Comparison of ENCODE assay signal across 13 cellular contexts in genomic region chr2:68716948-68717661, GRCh38. TPM values are rescaled to one million over a fixed set of nuclear protein-coding genes. Genes with fewer than 3 reads are reported as not detected.
A peak's percentile ranks its signal among the peaks of the same experiment; 100 is the strongest.
DNase-seq lines count a peak whose midpoint lies in the region; ATAC-seq, FAIRE-seq and TF ChIP-seq lines count a peak whose summit lies in the region.
"Had no signal": no experiment of that assay in that cellular context is flagged by ENCODE, and none has a peak within 500 bp of the region (broad histone marks: within the 10 kb centered on the region; RNA-seq: fewer than 3 reads in every experiment).

No MANE protein-coding gene starts in this region.

- no peaks in the 10 kb centered on the region for H3K27me3 ChIP-seq in BLaER1 treated with 17β-estradiol and CSF1 and Interleukin-3, amounts not matched to agents 10 nM and 100 nM
- H3K27me3 ChIP-seq in Loucy (ENCODE audit: insufficient read depth, low read length, poor library complexity, severe bottlenecking) = no peaks in the 10 kb centered on the region
- H3K27me3 ChIP-seq in GM12878 (replicated peaks in 1 of 2; ENCODE audit: control insufficient read depth in 2 of 2, insufficient read depth in 2 of 2, low read length in 1 of 2) = no peaks in the 10 kb centered on the region
- H3K27me3 ChIP-seq in dorsolateral prefrontal cortex = peaks cover 0 to 7% (median 0%) of the 10 kb centered on the region in 45 donors
- H3K27me3 ChIP-seq: MG63 had no signal

- no peak overlapping the region for H3K4me3 ChIP-seq in BLaER1 treated with 17β-estradiol and CSF1 and Interleukin-3, amounts not matched to agents 10 nM and 100 nM
- H3K4me3 ChIP-seq in Loucy (ENCODE audit: low read length, poor library complexity, severe bottlenecking) (peak overlapping the region; percentile 14), GM12878 (no peak overlapping the region), dorsolateral prefrontal cortex (no peak overlapping the region)
- H3K4me3 ChIP-seq: MG63 had no signal

- in situ Hi-C loops in GM12878 (cut with MboI) = no loop called here

- TF ChIP-seq RAD21 in GM12878 (IDR thresholded peaks at IDR 0.05; ENCODE audit: insufficient read depth, low read depth, low read length) = no peak

- BruUV-seq in GM12878 (replicated peaks; lab: Mats Ljungman, UMichigan) = no TSS peak

- H3K9ac ChIP-seq in BLaER1 treated with 17β-estradiol and CSF1 and Interleukin-3, amounts not matched to agents 10 nM and 100 nM = no peak overlapping the region
- H3K9ac ChIP-seq in Loucy (ENCODE audit: low read depth, low read length, poor library complexity, severe bottlenecking) (no peak overlapping the region), GM12878 (ENCODE audit: control insufficient read depth, insufficient read depth, low read length) (no peak overlapping the region)

- POLR2A ChIA-PET in GM12878 (lab: Charles Lee) = no interaction called here

- no peaks in the 10 kb centered on the region for H3K79me2 ChIP-seq in Loucy (ENCODE audit: insufficient read depth, low read length)
- H3K79me2 ChIP-seq in GM12878 (ENCODE audit: control insufficient read depth, insufficient read depth, low read length) = no peaks in the 10 kb centered on the region

- intact Hi-C loops in GM12878 (cut with micrococcal nuclease; ENCODE audit: unreplicated experiment) (loop anchor here (5.0 kb wide), 1 partner anchor 65 kb away; no protein-coding TSS in a partner anchor), dorsolateral prefrontal cortex (cut with DNase I) (loop anchor here in 1 of 2 donors (10.0 kb wide), 1 partner anchor 252 kb away; the partner anchor contains the start of genes APLF and FBXO48)

- DNase-seq in GM12878 (ENCODE audit: low read depth, low spot score) (no peak), omental fat pad (ENCODE audit: low spot score) (no peak), dorsolateral prefrontal cortex (no peak), hippocampal formation (lab: John Stamatoyannopoulos, UW) (no peak)
- DNase-seq: effector CD4-positive, alpha-beta T cell; GF-D8; islet precursor cell; MG63 had no signal

- CTCF ChIA-PET in GM12878 (lab: Yijun Ruan, JAX) = interaction anchor here (0.8 to 9.9 kb wide), 8 partner anchors 8 to 258 kb away, joined by 3 to 173 read pairs (median 7); partner anchors contain the start of genes APLF and FBXO48

- no peak for FAIRE-seq in GM12878 (lab: Jason Lieb, UNC)
- FAIRE-seq: frontal cortex had no signal

- H3K4me1 ChIP-seq in BLaER1 treated with 17β-estradiol and CSF1 and Interleukin-3, amounts not matched to agents 10 nM and 100 nM = peaks cover 62 to 76% (median 67%) of the 10 kb centered on the region in 10 experiments
- peaks cover 63% of the 10 kb centered on the region for H3K4me1 ChIP-seq in Loucy (ENCODE audit: insufficient read depth, low read length, poor library complexity, severe bottlenecking)
- peaks cover 46% of the 10 kb centered on the region for H3K4me1 ChIP-seq in GM12878 (ENCODE audit: control insufficient read depth, insufficient read depth, low read length)

- RAD21 ChIA-PET in GM12878 (lab: Charles Lee; ENCODE audit: unreplicated experiment) = interaction anchor here (1.2 to 4.0 kb wide), 6 partner anchors 8 to 254 kb away, joined by 4 to 17 read pairs (median 8); partner anchors contain the start of genes APLF and FBXO48

- H3K9me2 ChIP-seq in Loucy (replicated peaks; ENCODE audit: low read depth, low read length) = no peaks in the 10 kb centered on the region

- H3K9me3 ChIP-seq in BLaER1 treated with 17β-estradiol and CSF1 and Interleukin-3, amounts not matched to agents 10 nM and 100 nM (replicated peaks in 1 of 11) = peaks cover 0 to 22% (median 9%) of the 10 kb centered on the region in 11 experiments; a peak in 12 of 22 replicates
- H3K9me3 ChIP-seq in Loucy (ENCODE audit: insufficient read depth, low read depth, low read length) (no peaks in the 10 kb centered on the region), GM12878 (replicated peaks; ENCODE audit: control insufficient read depth, insufficient read depth, low read length) (no peaks in the 10 kb centered on the region; the same call in 2 of the 3 replicates)
- H3K9me3 ChIP-seq: MG63 had no signal

- peak overlapping the region in 7 of 11 experiments; percentile 66 to 93 (median 81); a peak in 9 of 22 replicates for H3K4me2 ChIP-seq in BLaER1 treated with 17β-estradiol and CSF1 and Interleukin-3, amounts not matched to agents 10 nM and 100 nM
- peak overlapping the region; percentile 46 for H3K4me2 ChIP-seq in Loucy (ENCODE audit: low read depth, low read length, poor library complexity, severe bottlenecking)
- H3K4me2 ChIP-seq in GM12878 (ENCODE audit: control insufficient read depth, insufficient read depth) = no peak overlapping the region

- H2AFZ ChIP-seq in Loucy (ENCODE audit: low read length) (no peak overlapping the region), GM12878 (ENCODE audit: control insufficient read depth, low read depth, low read length) (no peak overlapping the region)

- no peak for TF ChIP-seq POLR2A in GM12878 (IDR thresholded peaks at IDR 0.05; ENCODE audit: low read depth, low read length)

- ATAC-seq in GM18502 (IDR thresholded peaks at IDR 0.05; ENCODE audit: poor library complexity, unreplicated experiment) (peak; percentile 36), GM12878 (no peak), omental fat pad (ENCODE audit: low FRiP score) (no peak), HG03045 (IDR thresholded peaks at IDR 0.05; ENCODE audit: unreplicated experiment) (no peak)

- H4K20me1 ChIP-seq in BLaER1 treated with 17β-estradiol and CSF1 and Interleukin-3, amounts not matched to agents 10 nM and 100 nM = no peaks in the 10 kb centered on the region
- H4K20me1 ChIP-seq in Loucy (ENCODE audit: insufficient read depth, low read length, poor library complexity, severe bottlenecking) (no peaks in the 10 kb centered on the region), GM12878 (ENCODE audit: control insufficient read depth, insufficient read depth) (no peaks in the 10 kb centered on the region)

- TF ChIP-seq EP300 in GM12878 (IDR thresholded peaks at IDR 0.05; ENCODE audit: borderline replicate concordance in 1 of 2, control insufficient read depth in 1 of 2, low read depth in 2 of 2, low read length in 2 of 2) = no peak

- TF ChIP-seq CTCF in Loucy (conservative IDR thresholded peaks at IDR 0.05; ENCODE audit: low read length) (no peak), GM12878 (IDR thresholded peaks at IDR 0.05 in 2 of 3, conservative IDR thresholded peaks at IDR 0.05 in 1 of 3; ENCODE audit: control insufficient read depth in 2 of 3, extremely low read depth in 1 of 3, insufficient read depth in 1 of 3, low read depth in 3 of 3, low read length in 3 of 3) (no peak), omental fat pad (IDR thresholded peaks at IDR 0.05) (no peak), dorsolateral prefrontal cortex (IDR thresholded peaks at IDR 0.05 in 54 of 56, conservative IDR thresholded peaks at IDR 0.05 in 2 of 56; ENCODE audit: low read depth in 1 of 56, partially characterized antibody in 56 of 56) (no peak)

- no peaks in the 10 kb centered on the region for H3K36me3 ChIP-seq in BLaER1 treated with 17β-estradiol and CSF1 and Interleukin-3, amounts not matched to agents 10 nM and 100 nM
- no peaks in the 10 kb centered on the region for H3K36me3 ChIP-seq in Loucy (ENCODE audit: insufficient read depth, low read length)
- H3K36me3 ChIP-seq in GM12878 (ENCODE audit: control insufficient read depth in 2 of 2, insufficient read depth in 2 of 2, low read length in 1 of 2) = no peaks in the 10 kb centered on the region
- H3K36me3 ChIP-seq: MG63 had no signal

- peaks cover 21% of the 10 kb centered on the region; the same call in 1 of the 2 replicates for H3F3A ChIP-seq in Loucy (ENCODE audit: low read depth)

- SMC1A ChIA-PET in GM12878 (lab: Charles Lee; ENCODE audit: uncharacterized antibody, unreplicated experiment) = interaction anchor here (1.0 to 2.3 kb wide), 6 partner anchors 11 to 253 kb away, joined by 3 to 17 read pairs (median 4); partner anchors contain the start of genes APLF, ARHGAP25 and FBXO48

- peak overlapping the region in 4 of 11 experiments; percentile 89 to 96 (median 91); a peak in 7 of 22 replicates for H3K27ac ChIP-seq in BLaER1 treated with 17β-estradiol and CSF1 and Interleukin-3, amounts not matched to agents 10 nM and 100 nM
- H3K27ac ChIP-seq in GM12878 (ENCODE audit: control insufficient read depth, insufficient read depth) (no peak overlapping the region), dorsolateral prefrontal cortex (no peak overlapping the region)

- 11% methylated on average over 5 of the region's 5 CpGs for WGBS in GM12878 (ENCODE audit: insufficient coverage, insufficient replicate concordance, low lambda C conversion rate, missing lambda C conversion rate)

TF ChIP-seq in GM12878, 131 proteins besides CTCF, POLR2A, EP300 and RAD21 (continues in another document):
- TF ChIP-seq SPI1 (IDR thresholded peaks at IDR 0.05; ENCODE audit: borderline replicate concordance, insufficient read depth, low read depth, low read length) = 0 out of 2 replicates have a peak, but pooled peaks have one; percentile 26

RNA-seq across cellular contexts. Expression of gene ARHGAP25, which starts 17.5 kb away (rescaled TPM):
- total RNA-seq in GM12878 (2013; cell fraction: nucleolus; rRNA removed) = not detected in 2 replicates
- total RNA-seq in GM12878 (2014; rRNA removed) (0.51 and 0.93 TPM in 2 replicates), GM12878 (2014; rRNA removed; fragmentation: Illumina TruSeq; extraction: Trizol) (0.89 and 0.97 TPM in 2 replicates), GM12878 (2021) (0.56 and 1.0 TPM in 2 replicates), omental fat pad (10 to 100 TPM in 2 of 4 donors, 1 to 10 TPM in 2; 6.1 to 40.8 (median 11.7) TPM), dorsolateral prefrontal cortex (10 to 100 TPM in 20 of 120 experiments, 1 to 10 TPM in 100; 1.8 to 15.0 (median 7.5) TPM)
- polyA plus RNA-seq in GM12878 (2011; ENCODE audit: low read depth) = 3.8 TPM
- polyA plus RNA-seq in GM12878 (2011; rRNA removed) (0.13 and 0.15 TPM in 2 replicates), GM12878 (2014; fragmentation: Illumina TruSeq; extraction: Trizol) (0.65 and 0.96 TPM in 2 replicates), GM12878 (2014; fragmentation: Nextera tagmentation; extraction: Ambion mirVana) (under 1 TPM; 0.40 to 0.42 TPM), GM12878 (2014; rRNA removed) (0.38 and 1.0 TPM in 2 replicates), GM12878 (2016; fragmentation: Nextera tagmentation; extraction: Ambion mirVana) (under 1 TPM; 0.37 to 0.39 TPM)
- 0.07 and 0.10 TPM in 2 replicates for polyA plus RNA-seq in GM12878 (2011; cell fraction: cytosol; rRNA removed)
- polyA plus RNA-seq in GM12878 (2011; cell fraction: nucleus; rRNA removed) = 0.13 and 0.20 TPM in 2 replicates
- 2.9 and 5.5 TPM in 2 replicates for polyA plus RNA-seq in GM12878 (2012)
- 0.29 TPM in 1 of 2 replicates, not detected in the other for polyA minus RNA-seq in GM12878 (2011; rRNA and poly(A)+ RNA removed)
- not detected in 2 replicates for polyA minus RNA-seq in GM12878 (2011; cell fraction: cytosol; rRNA and poly(A)+ RNA removed)
- polyA minus RNA-seq in GM12878 (2011; cell fraction: nucleus; rRNA and poly(A)+ RNA removed) = 0.24 TPM in 1 of 2 replicates, not detected in the other
